Comparison of ENCODE assay signal across 37 cellular contexts in genomic region chr7:36617408-36617807, GRCh38.
"Had no signal": no experiment of that assay in that cellular context is flagged by ENCODE, and none has a peak within 500 bp of the region (broad histone marks: within the 10 kb centered on the region; RNA-seq: fewer than 3 reads in every experiment).

No MANE protein-coding gene starts in this region.

- H2AFZ ChIP-seq: PC-9 had no signal

- H3K36me3 ChIP-seq: adrenal gland had no signal

- H3K4me2 ChIP-seq: PC-9 had no signal

- H3K4me3 Mint-ChIP-seq: activated B cell treated with CpG ODN at 0.5 μM for 24 hours; activated CD4-positive, alpha-beta memory T cell treated with anti-CD3 and anti-CD28 coated beads for 36 hours; activated naive CD4-positive, alpha-beta T cell treated with anti-CD3 and anti-CD28 coated beads for 36 hours; activated T-cell treated with anti-CD3 and anti-CD28 coated beads, Interleukin-2, amount 50 U/mL, for 4 hours; activated T-helper 1 cell treated with anti-CD3 and anti-CD28 coated beads, Interleukin-12 subunit alpha, Interleukin-12 subunit beta, Interleukin-2, Interleukin-4 antibody, amounts not matched to agents 30 ng/mL and 10 ng/mL and 1 ng/mL, durations not matched to agents 14 hours and 24 hours and 36 hours; brain; T-cell; T-helper 17 cell had no signal

- H3K9me3 Mint-ChIP-seq: activated B cell treated with CpG ODN at 0.5 μM for 24 hours; activated CD4-positive, alpha-beta memory T cell treated with anti-CD3 and anti-CD28 coated beads for 36 hours; activated naive CD4-positive, alpha-beta T cell treated with anti-CD3 and anti-CD28 coated beads for 36 hours; activated naive CD4-positive, alpha-beta T cell treated with anti-CD3 and anti-CD28 coated beads, Interleukin-2, amount 50 U/mL, for 72 hours; activated T-cell treated with anti-CD3 and anti-CD28 coated beads, Interleukin-2, amount 50 U/mL, for 4 hours; activated T-helper 1 cell treated with anti-CD3 and anti-CD28 coated beads, Interleukin-12 subunit alpha, Interleukin-12 subunit beta, Interleukin-2, Interleukin-4 antibody, amounts not matched to agents 30 ng/mL and 10 ng/mL and 1 ng/mL, durations not matched to agents 14 hours and 24 hours and 36 hours; brain; T-cell had no signal

- H3K27me3 Mint-ChIP-seq: activated B cell treated with CpG ODN at 0.5 μM for 24 hours; activated CD4-positive, alpha-beta memory T cell treated with anti-CD3 and anti-CD28 coated beads for 36 hours; T-cell had no signal

- H3K27me3 ChIP-seq: adrenal gland had no signal

- H3K27ac Mint-ChIP-seq: activated B cell treated with CpG ODN at 0.5 μM for 24 hours; activated CD4-positive, alpha-beta memory T cell treated with anti-CD3 and anti-CD28 coated beads for 36 hours; activated naive CD4-positive, alpha-beta T cell treated with anti-CD3 and anti-CD28 coated beads for 36 hours; activated naive CD4-positive, alpha-beta T cell treated with anti-CD3 and anti-CD28 coated beads, Interleukin-2, amount 50 U/mL, for 72 hours; activated T-helper 1 cell treated with anti-CD3 and anti-CD28 coated beads, Interleukin-12 subunit alpha, Interleukin-12 subunit beta, Interleukin-2, Interleukin-4 antibody, amounts not matched to agents 30 ng/mL and 10 ng/mL and 1 ng/mL, durations not matched to agents 14 hours and 24 hours and 36 hours; T-cell; T-helper 17 cell had no signal

- ATAC-seq: activated naive CD4-positive, alpha-beta T cell treated with anti-CD3 and anti-CD28 coated beads, Interleukin-2, amount 50 U/mL, for 72 hours; activated T-cell treated with anti-CD3 and anti-CD28 coated beads, Interleukin-2, amount 50 U/mL, for 4 hours; Right ventricle myocardium inferior; SK-N-SH treated with all-trans-retinoic acid at 6 μM for 48 hours; T-cell; T-helper 17 cell had no signal

- H3K4me3 ChIP-seq: adrenal gland, PC-9 had no signal

- FAIRE-seq: bronchial epithelial cell, RCC 7860 had no signal

- H3K27ac ChIP-seq: adrenal gland, PC-9, RWPE1, VCaP had no signal

- DNase-seq: activated B cell treated with CpG ODN at 0.5 μM for 24 hours; activated CD4-positive, alpha-beta memory T cell treated with anti-CD3 and anti-CD28 coated beads for 36 hours; activated CD4-positive, alpha-beta T cell treated with anti-CD3 and anti-CD28 coated beads for 4 hours; activated CD4-positive, alpha-beta T cell treated with anti-CD3 and anti-CD28 coated beads, Interleukin-2, amount 50 U/mL, for 1 hour; activated CD4-positive, CD25-positive, alpha-beta regulatory T cell treated with anti-CD3 and anti-CD28 coated beads, Interleukin-2, amount 50 U/mL, for 72 hours; activated CD8-positive, alpha-beta memory T cell treated with anti-CD3 and anti-CD28 coated beads, Interleukin-2, amount 50 U/mL, for 4 hours; activated gamma-delta T cell treated with Interleukin-2 at 50 U/mL for 16 hours; activated naive CD4-positive, alpha-beta T cell treated with anti-CD3 and anti-CD28 coated beads for 36 hours; activated T-cell treated with anti-CD3 and anti-CD28 coated beads for 4 hours; activated T-cell treated with anti-CD3 and anti-CD28 coated beads, Interleukin-2, amount 50 U/mL, for 4 hours; adrenal gland; caudate nucleus; cerebellar nuclear complex; Karpas-422; KBM-7; NCI-H1105 treated with DMSO at 0.1 percent for 48 hours; NCI-H1436; NCI-H187; NCI-H2081; NCI-H345; NCI-H524 treated with DMSO at 0.1 percent for 48 hours; NCI-H748 treated with DMSO at 0.1 percent for 48 hours; NK-92 treated with Interleukin-12 subunit alpha and Interleukin-12 subunit beta, amount 100 ng/mL, for 24 hours; PC-9; SIG-M5; T-cell; T-helper 17 cell; T-helper 9 cell had no signal

- H3K4me1 ChIP-seq: adrenal gland had no signal

- H3K36me3 Mint-ChIP-seq: activated CD4-positive, alpha-beta memory T cell treated with anti-CD3 and anti-CD28 coated beads for 36 hours; brain had no signal
